ENCODE assay signal across 15 cellular contexts in genomic region chr4:42488114-42488513, GRCh38.
A peak's percentile ranks its signal among the peaks of the same experiment; 100 is the strongest.
DNase-seq lines count a peak whose midpoint lies in the region; ATAC-seq and TF ChIP-seq lines count a peak whose summit lies in the region.
"Had no signal": no experiment of that assay in that cellular context is flagged by ENCODE, and none has a peak within 500 bp of the region (broad histone marks: within the 10 kb centered on the region; RNA-seq: fewer than 3 reads in every experiment).

No MANE protein-coding gene starts in this region.

- H3K4me3 Mint-ChIP-seq in stimulated activated effector memory CD8-positive, alpha-beta T cell treated with anti-CD3 and anti-CD28 coated beads, Interleukin-12 subunit alpha, Interleukin-12 subunit beta, amount 100 ng/mL, for 72 hours: no peak overlapping the region

- intact Hi-C loops in left lung (cut with DNase I): no loop called here
- intact Hi-C loops in PC-3 (cut with micrococcal nuclease): no loop called here

- H3K4me2 ChIP-seq in PC-3 (ENCODE audit: low read length): no peak overlapping the region

- peak; percentile 78 for ATAC-seq in GM19023 (IDR thresholded peaks at IDR 0.05; ENCODE audit: unreplicated experiment)
- ATAC-seq in GM21786 (IDR thresholded peaks at IDR 0.05; ENCODE audit: unreplicated experiment): peak; percentile 82
- peak; percentile 76 for ATAC-seq in HG03135 (IDR thresholded peaks at IDR 0.05; ENCODE audit: unreplicated experiment)
- peak; percentile 26 for ATAC-seq in stimulated activated effector memory CD8-positive, alpha-beta T cell treated with anti-CD3 and anti-CD28 coated beads, Interleukin-12 subunit alpha, Interleukin-12 subunit beta, amount 100 ng/mL, for 72 hours
- ATAC-seq in left lung: no peak
- no peak for ATAC-seq in PC-3

- H3K27ac Mint-ChIP-seq in stimulated activated effector memory CD8-positive, alpha-beta T cell treated with anti-CD3 and anti-CD28 coated beads, Interleukin-12 subunit alpha, Interleukin-12 subunit beta, amount 100 ng/mL, for 72 hours: no peak overlapping the region

- H3K4me1 ChIP-seq in left lung: no peaks in the 10 kb centered on the region
- peaks cover 26% of the 10 kb centered on the region for H3K4me1 ChIP-seq in PC-3 (ENCODE audit: insufficient read depth, low read length)
- H3K4me1 ChIP-seq: stomach had no signal

- no peaks in the 10 kb centered on the region for H3K9me3 ChIP-seq in left lung
- no peaks in the 10 kb centered on the region for H3K9me3 ChIP-seq in PC-3 (ENCODE audit: low read length)
- H3K9me3 ChIP-seq: neutrophil, stomach had no signal

- peaks cover 57% of the 10 kb centered on the region for H3K36me3 Mint-ChIP-seq in stimulated activated effector memory CD8-positive, alpha-beta T cell treated with anti-CD3 and anti-CD28 coated beads, Interleukin-12 subunit alpha, Interleukin-12 subunit beta, amount 100 ng/mL, for 72 hours

- H4K20me1 ChIP-seq in PC-3 (ENCODE audit: low read length): no peaks in the 10 kb centered on the region

- H3K36me3 ChIP-seq in left lung (peaks cover 0 to 8% of the 10 kb centered on the region in 2 donors), PC-3 (ENCODE audit: low read depth, low read length) (no peaks in the 10 kb centered on the region)
- H3K36me3 ChIP-seq: stomach had no signal

- no TSS peak for BruUV-seq in PC-3 (replicated peaks; lab: Mats Ljungman, UMichigan)

- H3K27ac ChIP-seq in left lung (no peak overlapping the region), PC-3 (ENCODE audit: low read length) (no peak overlapping the region)
- H3K27ac ChIP-seq: GM23248, neutrophil, SK-N-MC, stomach had no signal

- no peaks in the 10 kb centered on the region for H3K79me2 ChIP-seq in PC-3 (ENCODE audit: low read length)

- no peaks in the 10 kb centered on the region for H3K27me3 ChIP-seq in left lung
- no peaks in the 10 kb centered on the region for H3K27me3 ChIP-seq in PC-3 (ENCODE audit: low read length)
- H3K27me3 ChIP-seq: neutrophil, stomach had no signal

- DNase-seq in stimulated activated effector memory CD8-positive, alpha-beta T cell treated with anti-CD3 and anti-CD28 coated beads, Interleukin-12 subunit alpha, Interleukin-12 subunit beta, amount 100 ng/mL, for 72 hours (ENCODE audit: low spot score in 2 of 2): no peak
- DNase-seq in left lung (no peak), PC-3 (no peak), SIG-M5 (lab: John Stamatoyannopoulos, UW) (no peak)
- DNase-seq in stimulated activated CD4-positive, alpha-beta T cell treated with anti-CD3 and anti-CD28 coated beads, Interleukin-15, amount 100 ng/mL, for 24 hours: no peak
- DNase-seq: activated effector memory CD4-positive, alpha-beta T cell treated with anti-CD3 and anti-CD28 coated beads, Interleukin-2, amount 50 U/mL, for 16 hours; foreskin melanocyte; GM23248; NCI-H446 treated with DMSO at 0.1 percent for 48 hours; stomach had no signal

- H2AFZ ChIP-seq in PC-3 (ENCODE audit: low read length): no peak overlapping the region
- H2AFZ ChIP-seq: GM23248 had no signal

- no peaks in the 10 kb centered on the region for H3K9me3 Mint-ChIP-seq in stimulated activated effector memory CD8-positive, alpha-beta T cell treated with anti-CD3 and anti-CD28 coated beads, Interleukin-12 subunit alpha, Interleukin-12 subunit beta, amount 100 ng/mL, for 72 hours

- CTCF ChIA-PET in PC-3 (lab: Charles Lee): no interaction called here

- H3K4me3 ChIP-seq in left lung (no peak overlapping the region), PC-3 (ENCODE audit: low read length) (no peak overlapping the region)
- H3K4me3 ChIP-seq: GM23248, SK-N-MC, stomach had no signal

- H3K9me2 ChIP-seq in PC-3 (replicated peaks; ENCODE audit: low read length): no peaks in the 10 kb centered on the region

- peaks cover 18% of the 10 kb centered on the region for H3K4me1 Mint-ChIP-seq in stimulated activated effector memory CD8-positive, alpha-beta T cell treated with anti-CD3 and anti-CD28 coated beads, Interleukin-12 subunit alpha, Interleukin-12 subunit beta, amount 100 ng/mL, for 72 hours

- POLR2A ChIA-PET in PC-3 (lab: Charles Lee; ENCODE audit: unreplicated experiment): no interaction called here

- TF ChIP-seq CTCF in left lung (IDR thresholded peaks at IDR 0.05) (no peak), PC-3 (conservative IDR thresholded peaks at IDR 0.05; ENCODE audit: low read depth, low read length) (no peak)

- H3F3A ChIP-seq in PC-3 (ENCODE audit: low read length, unreplicated experiment): no peaks in the 10 kb centered on the region

- no peak overlapping the region for H3K9ac ChIP-seq in PC-3 (ENCODE audit: low read length)
- H3K9ac ChIP-seq: GM23248 had no signal

Comparison
In these comparisons a context has a peak if more than half of its experiments do, and no peak if none do; other contexts are left out.
1. ATAC-seq: peak in GM19023 (single experiment), GM21786 (single experiment), HG03135 (single experiment) and stimulated activated effector memory CD8-positive, alpha-beta T cell treated with anti-CD3 and anti-CD28 coated beads, Interleukin-12 subunit alpha, Interleukin-12 subunit beta, amount 100 ng/mL, for 72 hours (single experiment); none in left lung (single experiment) and PC-3 (single experiment).